In the genomic region with DNA sequence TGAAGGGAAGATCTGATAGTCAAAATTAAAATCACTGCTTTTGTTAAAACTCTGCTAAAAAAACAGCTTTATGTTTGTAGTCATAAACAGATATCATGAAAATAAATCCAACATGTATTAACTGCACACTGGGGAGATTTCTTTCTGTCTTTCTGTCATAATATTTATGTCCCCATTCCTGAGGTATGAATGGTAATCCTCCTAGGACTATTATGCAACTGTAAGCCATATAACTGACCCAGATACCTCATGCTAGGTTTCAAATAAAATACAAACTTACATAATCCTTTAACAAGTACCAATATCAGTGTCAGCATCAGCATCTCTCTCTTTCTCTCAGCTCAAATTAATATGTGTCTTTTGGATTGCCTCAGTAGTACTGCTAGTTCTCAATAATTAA, we compare ENCODE assay signal across 23 cellular contexts. TPM values are rescaled to one million over a fixed set of nuclear protein-coding genes. Genes with fewer than 3 reads are reported as not detected.
"Had no signal": no experiment of that assay in that cellular context is flagged by ENCODE, and none has a peak within 500 bp of the region (broad histone marks: within the 10 kb centered on the region; RNA-seq: fewer than 3 reads in every experiment).

No MANE protein-coding gene starts in this region.

- H3K27me3 ChIP-seq: ascending aorta, brain microvascular endothelial cell, esophagus squamous epithelium, heart right ventricle, neural progenitor cell, spleen, tibial nerve had no signal

- H3K27ac ChIP-seq: ascending aorta, brain microvascular endothelial cell, esophagus squamous epithelium, heart right ventricle, neural progenitor cell, spleen, tibial nerve, VCaP had no signal

- H3K4me2 ChIP-seq: neural progenitor cell had no signal

- H3K4me3 ChIP-seq: ascending aorta, esophagus squamous epithelium, heart right ventricle, lung, neural progenitor cell, spleen, tibial nerve had no signal

- H3K9ac ChIP-seq: neural progenitor cell had no signal

- H3K9me3 ChIP-seq: ascending aorta, esophagus squamous epithelium, heart right ventricle, spleen, tibial nerve had no signal

- H3K36me3 ChIP-seq: brain microvascular endothelial cell, neural progenitor cell had no signal

- H3K4me1 ChIP-seq: ascending aorta, neural progenitor cell had no signal

- DNase-seq: activated CD4-positive, alpha-beta T cell treated with anti-CD3 and anti-CD28 coated beads, Interleukin-2, amount 10 ng/mL, durations not matched to agents 7 days and 5 days; activated CD4-positive, CD25-positive, alpha-beta regulatory T cell treated with anti-CD3 and anti-CD28 coated beads, Interleukin-2, amount 50 U/mL, for 72 hours; activated CD8-positive, alpha-beta memory T cell treated with anti-CD3 and anti-CD28 coated beads, Interleukin-2, amount 10 ng/mL, durations not matched to agents 7 days and 5 days; activated CD8-positive, alpha-beta T cell treated with anti-CD3 and anti-CD28 coated beads for 36 hours; activated effector memory CD4-positive, alpha-beta T cell treated with anti-CD3 and anti-CD28 coated beads, Interleukin-2, amount 50 U/mL, for 16 hours; activated naive CD4-positive, alpha-beta T cell treated with anti-CD3 and anti-CD28 coated beads, Interleukin-2, amount 50 U/mL, for 16 hours; activated naive CD8-positive, alpha-beta T cell treated with anti-CD3 and anti-CD28 coated beads, Interleukin-2, amount 50 U/mL, for 24 hours; activated T-cell treated with anti-CD3 and anti-CD28 coated beads for 4 hours; brain microvascular endothelial cell; central memory CD4-positive, alpha-beta T cell; esophagus squamous epithelium; heart right ventricle; kidney; naive thymus-derived CD4-positive, alpha-beta T cell; spleen; stimulated activated CD4-positive, alpha-beta T cell treated with anti-CD3 and anti-CD28 coated beads, Interleukin-4, amount 100 ng/mL, for 1 hour; stimulated activated naive CD8-positive, alpha-beta T cell treated with anti-CD3 and anti-CD28 coated beads, Interleukin-15, Interleukin-2, amounts not matched to agents 100 U/mL and 50 U/mL, for 24 hours; substantia nigra had no signal

- H2AFZ ChIP-seq: neural progenitor cell had no signal

- ATAC-seq: activated CD8-positive, alpha-beta memory T cell treated with anti-CD3 and anti-CD28 coated beads, Interleukin-2, amount 10 ng/mL, durations not matched to agents 7 days and 5 days; activated CD8-positive, alpha-beta T cell treated with anti-CD3 and anti-CD28 coated beads for 36 hours; activated naive CD8-positive, alpha-beta T cell treated with anti-CD3 and anti-CD28 coated beads, Interleukin-2, amount 50 U/mL, for 24 hours; heart right ventricle; naive thymus-derived CD4-positive, alpha-beta T cell; stimulated activated naive CD8-positive, alpha-beta T cell treated with anti-CD3 and anti-CD28 coated beads, Interleukin-15, Interleukin-2, amounts not matched to agents 100 U/mL and 50 U/mL, for 24 hours had no signal

RNA-seq across cellular contexts. Expression of gene FAP, which starts 57.0 kb away (rescaled TPM):
- total RNA-seq: activated CD4-positive, alpha-beta T cell treated with anti-CD3 and anti-CD28 coated beads, Interleukin-2, amount 10 ng/mL, durations not matched to agents 7 days and 5 days; activated CD8-positive, alpha-beta T cell treated with anti-CD3 and anti-CD28 coated beads for 36 hours; naive thymus-derived CD4-positive, alpha-beta T cell had no signal
- polyA plus RNA-seq: naive thymus-derived CD4-positive, alpha-beta T cell had no signal
